Comparison of ENCODE assay signal across 8 cellular contexts in the genomic region with DNA sequence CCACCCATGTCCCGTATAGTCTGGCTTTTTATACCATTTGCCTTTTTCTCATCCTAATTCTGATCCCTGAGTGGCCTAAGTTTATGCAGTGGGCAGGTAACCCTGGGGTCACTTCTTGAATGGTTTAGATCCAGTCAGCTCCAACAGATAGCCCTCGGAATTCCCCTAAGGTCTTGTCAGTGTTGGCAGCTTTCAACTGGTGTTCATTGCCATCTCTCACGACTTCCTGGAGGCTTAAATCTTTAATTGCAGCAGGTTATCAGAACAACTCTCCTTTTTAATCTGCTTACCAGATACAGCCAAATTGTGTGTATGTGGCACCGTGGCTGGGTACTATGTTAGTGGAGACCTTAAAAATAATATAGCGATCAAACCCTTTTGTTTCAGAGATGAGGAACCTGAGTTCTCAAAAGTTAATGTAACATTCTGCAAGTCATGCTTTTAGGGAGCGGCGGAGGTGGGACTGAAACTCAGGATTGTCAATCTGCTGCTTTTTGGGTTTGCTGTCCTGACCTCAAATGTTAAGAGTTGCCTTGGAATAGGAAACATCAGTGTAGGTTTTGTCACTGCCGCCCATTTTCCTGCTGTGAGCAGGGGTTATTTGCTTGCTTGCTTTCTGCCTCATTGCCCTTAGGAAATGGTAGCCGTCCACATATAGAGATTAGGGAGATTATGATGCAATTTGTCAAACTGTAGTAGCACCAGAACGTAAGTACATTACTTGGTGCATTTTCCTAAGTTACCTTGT. TPM values are rescaled to one million over a fixed set of nuclear protein-coding genes. Genes with fewer than 3 reads are reported as not detected.
DNase-seq lines count a peak whose midpoint lies in the region; ATAC-seq and TF ChIP-seq lines count a peak whose summit lies in the region.

No MANE protein-coding gene starts in this region.

- peak overlapping the region; percentile 27 for H2BK5ac ChIP-seq in neuronal stem cell (ENCODE audit: low read length)

- H3K4me3 ChIP-seq in heart right ventricle (peak overlapping the region; percentile 50 to 78 (median 68)), RWPE2 (ENCODE audit: severe bottlenecking) (peak overlapping the region; percentile 73), endocrine pancreas (ENCODE audit: control insufficient read depth, insufficient read depth, low read length) (peak overlapping the region; percentile 81), neuronal stem cell (ENCODE audit: low read length in 2 of 2) (peak overlapping the region; percentile 60 to 95)

- H3K36me3 ChIP-seq in heart right ventricle: peaks cover 0 to 44% (median 7%) of the 10 kb centered on the region in 9 donors
- H3K36me3 ChIP-seq in RWPE2 (ENCODE audit: low read depth): peaks cover 40% of the 10 kb centered on the region
- H3K36me3 ChIP-seq in endocrine pancreas (ENCODE audit: control insufficient read depth, insufficient read depth, low read length): no peaks in the 10 kb centered on the region
- peaks cover 5 to 41% of the 10 kb centered on the region in 2 donors for H3K36me3 ChIP-seq in neuronal stem cell (replicated peaks in 1 of 2; ENCODE audit: control insufficient read depth in 2 of 2, insufficient read depth in 2 of 2, low read length in 2 of 2)

- ATAC-seq in heart right ventricle (peak in 3 of 8 donors; percentile 0 to 1 (median 1)), Right ventricle myocardium inferior (no peak), HG02852 (IDR thresholded peaks at IDR 0.05; ENCODE audit: unreplicated experiment) (peak; percentile 20), RWPE2 (ENCODE audit: low read depth) (no peak; the same call in 2 of the 3 replicates)

- H2BK12ac ChIP-seq in neuronal stem cell (ENCODE audit: low read length): no peak overlapping the region

- H2AK5ac ChIP-seq in neuronal stem cell (ENCODE audit: low read depth, low read length): no peak overlapping the region

- H3K18ac ChIP-seq in neuronal stem cell (ENCODE audit: low read length): no peak overlapping the region

- H2BK120ac ChIP-seq in neuronal stem cell (ENCODE audit: low read depth, low read length): no peak overlapping the region

- no peak overlapping the region for H3K4ac ChIP-seq in neuronal stem cell (ENCODE audit: low read length)

- no peak overlapping the region for H4K91ac ChIP-seq in neuronal stem cell (ENCODE audit: low read depth, low read length, poor library complexity)

- peak overlapping the region; percentile 88 for H2AFZ ChIP-seq in neuronal stem cell (ENCODE audit: low read length)

- H3K23ac ChIP-seq in neuronal stem cell (ENCODE audit: low read depth, low read length, poor library complexity): peak overlapping the region; percentile 94

- H3K79me1 ChIP-seq in neuronal stem cell (ENCODE audit: low read depth, low read length): peaks cover 5% of the 10 kb centered on the region

- no peak overlapping the region for H2BK15ac ChIP-seq in neuronal stem cell (ENCODE audit: low read length)

- no peak overlapping the region for H4K8ac ChIP-seq in neuronal stem cell (ENCODE audit: low read depth, low read length)

- DNase-seq in heart right ventricle: no peak
- DNase-seq in Right ventricle myocardium inferior (ENCODE audit: missing footprints): no peak
- no peak for DNase-seq in RWPE2 (ENCODE audit: low spot score)
- DNase-seq in neuronal stem cell (ENCODE audit: low spot score): no peak
- DNase-seq in activated CD4-positive, CD25-positive, alpha-beta regulatory T cell (lab: John Stamatoyannopoulos, UW): no peak
- no peak for DNase-seq in NCI-H524 (lab: John Stamatoyannopoulos, UW)

- H3K9me3 ChIP-seq in heart right ventricle (no peaks in the 10 kb centered on the region), RWPE2 (ENCODE audit: severe bottlenecking) (no peaks in the 10 kb centered on the region), endocrine pancreas (ENCODE audit: control insufficient read depth, low read length) (no peaks in the 10 kb centered on the region), neuronal stem cell (replicated peaks in 1 of 2; ENCODE audit: control insufficient read depth in 2 of 2, insufficient read depth in 1 of 2, low read depth in 1 of 2, low read length in 2 of 2) (no peaks in the 10 kb centered on the region)

- H3K4me1 ChIP-seq in heart right ventricle: peaks cover 13 to 57% (median 52%) of the 10 kb centered on the region in 9 donors
- peaks cover 10% of the 10 kb centered on the region for H3K4me1 ChIP-seq in RWPE2 (ENCODE audit: insufficient read depth, poor library complexity, severe bottlenecking)
- peaks cover 28% of the 10 kb centered on the region for H3K4me1 ChIP-seq in endocrine pancreas (ENCODE audit: control insufficient read depth, insufficient read depth, low read length)
- peaks cover 6% of the 10 kb centered on the region in 2 donors for H3K4me1 ChIP-seq in neuronal stem cell (ENCODE audit: control insufficient read depth in 2 of 2, insufficient read depth in 1 of 2, low read depth in 1 of 2, low read length in 2 of 2)

- H3K27ac ChIP-seq in heart right ventricle (peak overlapping the region; percentile 81 to 97 (median 97)), RWPE2 (ENCODE audit: poor library complexity, severe bottlenecking) (peak overlapping the region; percentile 27), neuronal stem cell (replicated peaks; ENCODE audit: low read length) (no peak overlapping the region)

- H3K9ac ChIP-seq in endocrine pancreas (ENCODE audit: control insufficient read depth, insufficient read depth, low read length): peak overlapping the region; percentile 62
- peak overlapping the region; percentile 93 for H3K9ac ChIP-seq in neuronal stem cell (ENCODE audit: low read depth, low read length, poor library complexity)

- WGBS in heart right ventricle, 2 donors: 26% methylated on average over 10 of the region's 10 CpGs
- WGBS in neuronal stem cell (ENCODE audit: extremely low coverage in 2 of 2, insufficient read length in 2 of 2, insufficient replicate concordance in 1 of 2), 2 donors: no CpG with 5 or more reads among the region's 10 CpGs

- H3K4me2 ChIP-seq in neuronal stem cell (ENCODE audit: insufficient read depth, low read length, poor library complexity, severe bottlenecking): peak overlapping the region; percentile 70

- TF ChIP-seq CTCF in heart right ventricle (IDR thresholded peaks at IDR 0.05) (no peak), RWPE2 (IDR thresholded peaks at IDR 0.05; ENCODE audit: poor library complexity, severe bottlenecking) (no peak)

- intact Hi-C loops in heart right ventricle (cut with DNase I) (loop anchor here in 5 of 10 donors (5.0 to 10.0 kb wide), 5 partner anchors 113 to 253 kb away; a partner anchor contains a TSS), Right ventricle myocardium inferior (cut with DNase I) (loop anchor here (1.0 to 10.0 kb wide), 2 partner anchors 307 to 723 kb away; a partner anchor contains a TSS)

- no peaks in the 10 kb centered on the region for H3K27me3 ChIP-seq in heart right ventricle
- H3K27me3 ChIP-seq in RWPE2 (ENCODE audit: insufficient read depth, poor library complexity, severe bottlenecking): no peaks in the 10 kb centered on the region
- H3K27me3 ChIP-seq in endocrine pancreas (ENCODE audit: control insufficient read depth, insufficient read depth, low read length): no peaks in the 10 kb centered on the region
- no peaks in the 10 kb centered on the region for H3K27me3 ChIP-seq in neuronal stem cell (ENCODE audit: control insufficient read depth in 3 of 3, insufficient read depth in 3 of 3, low read depth in 1 of 3, low read length in 3 of 3)

- no peak overlapping the region for H3K14ac ChIP-seq in neuronal stem cell (ENCODE audit: low read length)

RNA-seq across cellular contexts. Expression of a gene that starts 0.8 kb away (rescaled TPM):
- total RNA-seq in heart right ventricle (100 to 1,000 TPM; 257 to 402 (median 353) TPM), Right ventricle myocardium inferior (288 TPM)
- 100 to 1,000 TPM in 1 of 2 donors, 10 to 100 TPM in 1; 41.6 to 114 TPM for polyA plus RNA-seq in heart right ventricle
- 92.1 TPM for polyA plus RNA-seq in neuronal stem cell (2013, experiment 1 of 2)
- polyA plus RNA-seq in neuronal stem cell (2013, experiment 2 of 2): 90.9 TPM
